In genomic region chr6:32940656-32941411, GRCh38 we compare ENCODE assay signal across 8 cellular contexts. TPM values are rescaled to one million over a fixed set of nuclear protein-coding genes. Genes with fewer than 3 reads are reported as not detected.
DNase-seq lines count a peak whose midpoint lies in the region; ATAC-seq and FAIRE-seq lines count a peak whose summit lies in the region.

HLA-DMB (minus strand) TSS chr6:32941028; CDS start chr6:32940807, 221 bp downstream.

- no peaks in the 10 kb centered on the region for H3F3A ChIP-seq in GM23248 (ENCODE audit: insufficient read depth)

- in situ Hi-C loops in GM23248 (cut with MboI): no loop called here

- peaks cover 74% of the 10 kb centered on the region for H3K4me1 Mint-ChIP-seq in central memory CD8-positive, alpha-beta T cell

- H3K4me3 ChIP-seq in GM23248: peak within 1 kb of the TSS; percentile 39; the same call in 1 of the 2 replicates
- peak within 1 kb of the TSS; percentile 69 to 75 for H3K4me3 ChIP-seq in small intestine (ENCODE audit: low read depth in 1 of 2, low read length in 2 of 2)

- peak; percentile 77 for ATAC-seq in central memory CD8-positive, alpha-beta T cell (replicated peaks; ENCODE audit: extremely low read depth, poor library complexity, severe bottlenecking)

- H3K36me3 ChIP-seq in GM23248 (ENCODE audit: low read depth) (no peaks in the 10 kb centered on the region), small intestine (ENCODE audit: control insufficient read depth in 2 of 2, insufficient read depth in 2 of 2, low read length in 2 of 2) (no peaks in the 10 kb centered on the region)

- no peaks in the 10 kb centered on the region for H3K9me3 Mint-ChIP-seq in central memory CD8-positive, alpha-beta T cell

- H3K4me1 ChIP-seq in GM23248 (ENCODE audit: insufficient read depth) (no peaks in the 10 kb centered on the region), small intestine (ENCODE audit: control insufficient read depth in 2 of 2, insufficient read depth in 1 of 2, low read depth in 1 of 2, low read length in 1 of 2) (peaks cover 6% of the 10 kb centered on the region in 2 donors)

- H3K79me2 ChIP-seq in GM23248 (ENCODE audit: insufficient read depth): no peaks in the 10 kb centered on the region

- FAIRE-seq in small intestine (lab: Jason Lieb, UNC): no peak

- H3K27me3 ChIP-seq in GM23248 (replicated peaks; ENCODE audit: insufficient read depth) (no peaks in the 10 kb centered on the region; the same call in none of the 2 replicates), small intestine (ENCODE audit: control insufficient read depth in 2 of 2, insufficient read depth in 2 of 2, low read length in 2 of 2) (no peaks in the 10 kb centered on the region)

- H3K4me3 Mint-ChIP-seq in central memory CD8-positive, alpha-beta T cell: peak within 1 kb of the TSS; percentile 87

- no peaks in the 10 kb centered on the region for H4K20me1 ChIP-seq in GM23248 (ENCODE audit: insufficient read depth)

- H3K36me3 Mint-ChIP-seq in central memory CD8-positive, alpha-beta T cell (ENCODE audit: insufficient read depth): peaks cover 21% of the 10 kb centered on the region

- peak within 1 kb of the TSS; percentile 96 for H3K27ac Mint-ChIP-seq in central memory CD8-positive, alpha-beta T cell (ENCODE audit: low read depth)

- no peak within 1 kb of the TSS for H3K27ac ChIP-seq in GM23248
- peak within 1 kb of the TSS; percentile 45 to 90 for H3K27ac ChIP-seq in small intestine (ENCODE audit: low read depth in 1 of 2, low read length in 1 of 2)

- no peaks in the 10 kb centered on the region for H3K27me3 Mint-ChIP-seq in central memory CD8-positive, alpha-beta T cell

- peak within 1 kb of the TSS; percentile 77 for H3K4me2 ChIP-seq in GM23248 (ENCODE audit: unreplicated experiment)

- WGBS in GM23248 (ENCODE audit: low coverage in 1 of 2, low lambda C conversion rate in 2 of 2, missing lambda C conversion rate in 2 of 2), 2 experiments: 35 to 36% methylated on average over 10 of the region's 10 CpGs
- 3 to 16% (median 6%) methylated on average over 9 to 10 of the region's 10 CpGs for WGBS in small intestine, 3 donors

- DNase-seq in SHP77 (lab: John Stamatoyannopoulos, UW) (peak; percentile 1 to 20), SHP77 treated with DMSO at 0.1 percent for 48 hours (lab: John Stamatoyannopoulos, UW) (no peak), GM23248 (peak; percentile 80), LHCN-M2 (ENCODE audit: low read depth) (peak; percentile 66), T-helper 22 cell (ENCODE audit: low read depth) (peak; percentile 32), inferior parietal cortex (ENCODE audit: extremely low spot score) (peak; percentile 79), small intestine (peak; percentile 93)
- peak in 1 of 2 donors; percentile 56 for DNase-seq in central memory CD8-positive, alpha-beta T cell (ENCODE audit: low spot score in 2 of 2)

- H3K9me3 ChIP-seq in GM23248 (ENCODE audit: low read depth) (no peaks in the 10 kb centered on the region), small intestine (ENCODE audit: control insufficient read depth, low read depth) (no peaks in the 10 kb centered on the region)

- H3K9ac ChIP-seq in GM23248: no peak within 1 kb of the TSS

- no peaks in the 10 kb centered on the region for H3K9me2 ChIP-seq in GM23248 (ENCODE audit: insufficient read depth)

- H2AFZ ChIP-seq in GM23248: 0 out of 2 replicates have a peak within 1 kb of the TSS, but pooled peaks have one; percentile 41

RNA-seq across cellular contexts. Expression of gene HLA-DMB, which starts in this region (rescaled TPM):
- not detected in 2 replicates for total RNA-seq in GM23248 (2014; rRNA removed; shearing (Covaris generic))
- polyA plus RNA-seq in GM23248 (2016; fragmentation: Nextera tagmentation; extraction: Ambion mirVana): 0.46 TPM in 1 of 2 replicates, not detected in the other
- total RNA-seq in LHCN-M2 (2014; rRNA removed): 0.38 TPM in 1 of 2 replicates, not detected in the other
- 0.10 TPM for polyA plus RNA-seq in LHCN-M2 (2012)
- polyA plus RNA-seq in small intestine: 10 to 100 TPM; 22.8 to 60.5 (median 34.7) TPM

Comparison
In these comparisons a context has a peak if more than half of its experiments do, and no peak if none do; other contexts are left out.
1. RNA of gene HLA-DMB (polyA plus RNA-seq): 22.8 to 60.5 TPM in small intestine; 0.46 TPM in GM23248; every median in the first group is over 10 times any median in the second.
2. Peak in DNase-seq, H3K4me3 ChIP-seq and H3K4me2 ChIP-seq in GM23248; RNA of the gene not detected or under 1 TPM.
3. Peak in DNase-seq in LHCN-M2; RNA of the gene not detected or under 1 TPM.